Comparison of ENCODE assay signal across 8 cellular contexts in genomic region chr17:5500804-5501391, GRCh38. TPM values are rescaled to one million over a fixed set of nuclear protein-coding genes. Genes with fewer than 3 reads are reported as not detected.
DNase-seq lines count a peak whose midpoint lies in the region; ATAC-seq and TF ChIP-seq lines count a peak whose summit lies in the region.

No MANE protein-coding gene starts in this region.

- peak overlapping the region; percentile 98 for H3K4me3 Mint-ChIP-seq in HFFc6
- peak overlapping the region; percentile 97 for H3K4me3 Mint-ChIP-seq in mesothelial cell of epicardium

- H3K4me1 Mint-ChIP-seq in HFFc6 (ENCODE audit: low read depth) (peaks cover 24% of the 10 kb centered on the region), mesothelial cell of epicardium (peaks cover 22% of the 10 kb centered on the region)

- TF ChIP-seq CTCF in AG10803 (conservative IDR thresholded peaks at IDR 0.05; ENCODE audit: low read length) (no peak), HFFc6 (IDR thresholded peaks at IDR 0.05) (no peak), mesothelial cell of epicardium (IDR thresholded peaks at IDR 0.05; ENCODE audit: unreplicated experiment) (no peak)

- H3K36me3 Mint-ChIP-seq in HFFc6 (ENCODE audit: low read depth) = peaks cover 26% of the 10 kb centered on the region
- peaks cover 11% of the 10 kb centered on the region for H3K36me3 Mint-ChIP-seq in mesothelial cell of epicardium

- no peak for ATAC-seq in HG02642 (IDR thresholded peaks at IDR 0.05; ENCODE audit: poor library complexity, unreplicated experiment)

- H3K9me3 Mint-ChIP-seq in HFFc6 (no peaks in the 10 kb centered on the region; the same call in 1 of the 2 replicates), mesothelial cell of epicardium (peaks cover 4% of the 10 kb centered on the region)

- H3K27me3 Mint-ChIP-seq in HFFc6 (ENCODE audit: insufficient read depth) (no peaks in the 10 kb centered on the region; the same call in 1 of the 2 replicates), mesothelial cell of epicardium (ENCODE audit: low read depth) (peaks cover 12% of the 10 kb centered on the region)

- H3K27ac Mint-ChIP-seq in HFFc6 = peak overlapping the region; percentile 19
- H3K27ac Mint-ChIP-seq in mesothelial cell of epicardium = peak overlapping the region; percentile 64

- peak overlapping the region; percentile 60 for H3K4me3 ChIP-seq in AG10803 (ENCODE audit: low read length)

- peak; percentile 78 for DNase-seq in AG10803 (ENCODE audit: low read depth)
- DNase-seq in HFFc6 = peak; percentile 81
- DNase-seq in NCI-H82 treated with DMSO at 0.1 percent for 48 hours (lab: John Stamatoyannopoulos, UW; ENCODE audit: unreplicated experiment) = peak; percentile 82
- DNase-seq in activated T-cell treated with anti-CD3 and anti-CD28 coated beads for 4 hours = peak; percentile 59
- DNase-seq in epidermal melanocyte (ENCODE audit: insufficient read length, low spot score) = peak; percentile 94
- DNase-seq in mesothelial cell of epicardium (ENCODE audit: low spot score in 2 of 2, unreplicated experiment in 2 of 2) = peak; percentile 90 to 92
- peak; percentile 60 for DNase-seq in stimulated activated CD8-positive, alpha-beta memory T cell treated with anti-CD3 and anti-CD28 coated beads, Interleukin-12 subunit alpha, Interleukin-12 subunit beta, amount 100 ng/mL, for 4 hours (ENCODE audit: low read depth)

RNA-seq across cellular contexts. Expression of gene MIS12, which starts 14.5 kb away (rescaled TPM):
- total RNA-seq in HFFc6 (2021; fragmentation: NEBNext Ultra II Directional; extraction: Animal tissue kit (Norgen Biotek cat#: 25700)) = 10 to 100 TPM in 2 of 6 experiments, 1 to 10 TPM in 4; 7.8 to 10.8 (median 9.5) TPM
- 22.9 to 23.0 TPM (median 23.0 TPM) in 3 replicates for total RNA-seq in mesothelial cell of epicardium

RNA-seq across cellular contexts. Expression of gene DERL2, which starts 14.9 kb away (rescaled TPM):
- 100 to 1,000 TPM in 4 of 6 experiments, 10 to 100 TPM in 2; 85.9 to 109 (median 103) TPM for total RNA-seq in HFFc6 (2021; fragmentation: NEBNext Ultra II Directional; extraction: Animal tissue kit (Norgen Biotek cat#: 25700))
- total RNA-seq in mesothelial cell of epicardium = 69.5 to 70.6 TPM (median 69.9 TPM) in 3 replicates

RNA-seq across cellular contexts. Expression of gene DHX33, which starts 32.1 kb away (rescaled TPM):
- 10 to 100 TPM; 16.8 to 18.9 (median 17.3) TPM for total RNA-seq in HFFc6 (2021; fragmentation: NEBNext Ultra II Directional; extraction: Animal tissue kit (Norgen Biotek cat#: 25700))
- total RNA-seq in mesothelial cell of epicardium = 27.3 to 28.4 TPM (median 27.4 TPM) in 3 replicates
